39 cellular contexts compared by ENCODE assay signal in genomic region chr11:78027759-78028158, GRCh38. TPM values are rescaled to one million over a fixed set of nuclear protein-coding genes. Genes with fewer than 3 reads are reported as not detected.
"Had no signal": no experiment of that assay in that cellular context is flagged by ENCODE, and none has a peak within 500 bp of the region (broad histone marks: within the 10 kb centered on the region; RNA-seq: fewer than 3 reads in every experiment).

No MANE protein-coding gene starts in this region.

- H3K9me3 Mint-ChIP-seq: activated CD4-positive, alpha-beta T cell treated with anti-CD3 and anti-CD28 coated beads, Interleukin-2, amount 10 ng/mL, durations not matched to agents 24 days and 14 days; activated naive CD4-positive, alpha-beta T cell treated with anti-CD3 and anti-CD28 coated beads for 36 hours; activated naive CD4-positive, alpha-beta T cell treated with anti-CD3 and anti-CD28 coated beads, Interleukin-2, amount 50 U/mL, for 24 hours; activated naive CD8-positive, alpha-beta T cell treated with anti-CD3 and anti-CD28 coated beads for 36 hours; activated naive CD8-positive, alpha-beta T cell treated with anti-CD3 and anti-CD28 coated beads, Interleukin-2, amount 50 U/mL, for 24 hours; activated T-helper 1 cell treated with anti-CD3 and anti-CD28 coated beads, Interleukin-12 subunit alpha, Interleukin-12 subunit beta, Interleukin-2, Interleukin-4 antibody, amounts not matched to agents 30 ng/mL and 10 ng/mL and 1 ng/mL, durations not matched to agents 14 hours and 24 hours and 36 hours; activated T-helper 2 cell treated with anti-CD3 and anti-CD28 coated beads, Interferon-gamma antibody, Interleukin-2, Interleukin-4, amounts not matched to agents 10 μg/mL and 5 μg/mL and 100 μg/mL, durations not matched to agents 14 hours and 24 hours and 36 hours had no signal

- H3K4me1 Mint-ChIP-seq: activated CD4-positive, alpha-beta T cell treated with anti-CD3 and anti-CD28 coated beads for 36 hours; activated naive CD8-positive, alpha-beta T cell treated with anti-CD3 and anti-CD28 coated beads for 36 hours had no signal

- H3K36me3 Mint-ChIP-seq: activated CD4-positive, alpha-beta memory T cell treated with anti-CD3 and anti-CD28 coated beads for 36 hours; activated naive CD4-positive, alpha-beta T cell treated with anti-CD3 and anti-CD28 coated beads, Interleukin-2, amount 50 U/mL, for 24 hours; activated naive CD8-positive, alpha-beta T cell treated with anti-CD3 and anti-CD28 coated beads for 36 hours had no signal

- H3K36me3 ChIP-seq: adrenal gland, breast epithelium, cardiac muscle cell, colonic mucosa, esophagus squamous epithelium, gastroesophageal sphincter had no signal

- H3K27ac ChIP-seq: adrenal gland, body of pancreas, breast epithelium, cardiac muscle cell, colonic mucosa, epithelial cell of prostate, esophagus squamous epithelium, gastroesophageal sphincter had no signal

- H3K9me3 ChIP-seq: adrenal gland, body of pancreas, breast epithelium, colonic mucosa, esophagus squamous epithelium, gastroesophageal sphincter had no signal

- FAIRE-seq: endometrium, endothelial cell of umbilical vein had no signal

- H3K27ac Mint-ChIP-seq: activated CD4-positive, alpha-beta memory T cell treated with anti-CD3 and anti-CD28 coated beads for 36 hours; activated CD4-positive, alpha-beta T cell treated with anti-CD3 and anti-CD28 coated beads for 36 hours; activated CD4-positive, alpha-beta T cell treated with anti-CD3 and anti-CD28 coated beads, Interleukin-2, amount 10 ng/mL, durations not matched to agents 24 days and 14 days; activated CD8-positive, alpha-beta memory T cell treated with anti-CD3 and anti-CD28 coated beads, Interleukin-2, amount 10 ng/mL, durations not matched to agents 7 days and 5 days; activated CD8-positive, alpha-beta T cell treated with anti-CD3 and anti-CD28 coated beads, Interleukin-2, amount 10 ng/mL, durations not matched to agents 7 days and 5 days; activated naive CD4-positive, alpha-beta T cell treated with anti-CD3 and anti-CD28 coated beads for 36 hours; activated naive CD4-positive, alpha-beta T cell treated with anti-CD3 and anti-CD28 coated beads, Interleukin-2, amount 50 U/mL, for 24 hours; activated naive CD8-positive, alpha-beta T cell treated with anti-CD3 and anti-CD28 coated beads for 36 hours; activated naive CD8-positive, alpha-beta T cell treated with anti-CD3 and anti-CD28 coated beads, Interleukin-2, amount 50 U/mL, for 24 hours; activated T-helper 1 cell treated with anti-CD3 and anti-CD28 coated beads, Interleukin-12 subunit alpha, Interleukin-12 subunit beta, Interleukin-2, Interleukin-4 antibody, amounts not matched to agents 30 ng/mL and 10 ng/mL and 1 ng/mL, durations not matched to agents 14 hours and 24 hours and 36 hours; activated T-helper 2 cell treated with anti-CD3 and anti-CD28 coated beads, Interferon-gamma antibody, Interleukin-2, Interleukin-4, amounts not matched to agents 10 μg/mL and 5 μg/mL and 100 μg/mL, durations not matched to agents 14 hours and 24 hours and 36 hours had no signal

- H3K4me3 Mint-ChIP-seq: activated CD4-positive, alpha-beta memory T cell treated with anti-CD3 and anti-CD28 coated beads for 36 hours; activated CD4-positive, alpha-beta T cell treated with anti-CD3 and anti-CD28 coated beads for 36 hours; activated CD4-positive, alpha-beta T cell treated with anti-CD3 and anti-CD28 coated beads, Interleukin-2, amount 10 ng/mL, durations not matched to agents 24 days and 14 days; activated CD8-positive, alpha-beta memory T cell treated with anti-CD3 and anti-CD28 coated beads, Interleukin-2, amount 10 ng/mL, durations not matched to agents 7 days and 5 days; activated CD8-positive, alpha-beta T cell treated with anti-CD3 and anti-CD28 coated beads, Interleukin-2, amount 10 ng/mL, durations not matched to agents 7 days and 5 days; activated naive CD4-positive, alpha-beta T cell treated with anti-CD3 and anti-CD28 coated beads for 36 hours; activated naive CD4-positive, alpha-beta T cell treated with anti-CD3 and anti-CD28 coated beads, Interleukin-2, amount 50 U/mL, for 24 hours; activated naive CD8-positive, alpha-beta T cell treated with anti-CD3 and anti-CD28 coated beads for 36 hours; activated naive CD8-positive, alpha-beta T cell treated with anti-CD3 and anti-CD28 coated beads, Interleukin-2, amount 50 U/mL, for 24 hours; activated T-helper 1 cell treated with anti-CD3 and anti-CD28 coated beads, Interleukin-12 subunit alpha, Interleukin-12 subunit beta, Interleukin-2, Interleukin-4 antibody, amounts not matched to agents 30 ng/mL and 10 ng/mL and 1 ng/mL, durations not matched to agents 14 hours and 24 hours and 36 hours had no signal

- DNase-seq: activated CD4-positive, alpha-beta memory T cell treated with anti-CD3 and anti-CD28 coated beads for 36 hours; activated CD4-positive, alpha-beta T cell treated with anti-CD3 and anti-CD28 coated beads for 36 hours; activated CD4-positive, alpha-beta T cell treated with anti-CD3 and anti-CD28 coated beads, Interleukin-2, amount 10 ng/mL, durations not matched to agents 24 days and 14 days; activated CD4-positive, CD25-positive, alpha-beta regulatory T cell; activated CD4-positive, CD25-positive, alpha-beta regulatory T cell treated with anti-CD3 and anti-CD28 coated beads, Interleukin-2, amount 50 U/mL, for 72 hours; activated CD8-positive, alpha-beta memory T cell treated with anti-CD3 and anti-CD28 coated beads, Interleukin-2, amount 10 ng/mL, durations not matched to agents 7 days and 5 days; activated CD8-positive, alpha-beta memory T cell treated with anti-CD3 and anti-CD28 coated beads, Interleukin-2, amount 50 U/mL, for 4 hours; activated CD8-positive, alpha-beta T cell treated with anti-CD3 and anti-CD28 coated beads, Interleukin-2, amount 10 ng/mL, durations not matched to agents 7 days and 5 days; activated effector memory CD4-positive, alpha-beta T cell treated with anti-CD3 and anti-CD28 coated beads, Interleukin-2, amount 50 U/mL, for 16 hours; activated naive CD4-positive, alpha-beta T cell treated with anti-CD3 and anti-CD28 coated beads for 36 hours; activated naive CD8-positive, alpha-beta T cell treated with anti-CD3 and anti-CD28 coated beads for 36 hours; activated naive CD8-positive, alpha-beta T cell treated with anti-CD3 and anti-CD28 coated beads, Interleukin-2, amount 50 U/mL, for 24 hours; activated T-cell treated with anti-CD3 and anti-CD28 coated beads, Interleukin-2, amount 50 U/mL, for 1 hour; activated T-cell treated with anti-CD3 and anti-CD28 coated beads, Interleukin-2, amount 50 U/mL, for 48 hours; adrenal gland; amygdala; aorta; central memory CD4-positive, alpha-beta T cell; cerebellar nuclear complex; colonic mucosa; effector CD8-positive, alpha-beta T cell; esophagus squamous epithelium; foreskin melanocyte; T-helper 2 cell had no signal

- H3K4me3 ChIP-seq: adrenal gland, body of pancreas, breast epithelium, cardiac muscle cell, colonic mucosa, esophagus squamous epithelium, gastroesophageal sphincter had no signal

- H3K27me3 ChIP-seq: adrenal gland, body of pancreas, breast epithelium, cardiac muscle cell, colonic mucosa, esophagus squamous epithelium, gastroesophageal sphincter had no signal

- ATAC-seq: activated CD4-positive, alpha-beta T cell treated with anti-CD3 and anti-CD28 coated beads for 36 hours; activated CD8-positive, alpha-beta memory T cell treated with anti-CD3 and anti-CD28 coated beads, Interleukin-2, amount 10 ng/mL, durations not matched to agents 7 days and 5 days; activated CD8-positive, alpha-beta T cell treated with anti-CD3 and anti-CD28 coated beads, Interleukin-2, amount 10 ng/mL, durations not matched to agents 7 days and 5 days; activated naive CD8-positive, alpha-beta T cell treated with anti-CD3 and anti-CD28 coated beads, Interleukin-2, amount 50 U/mL, for 24 hours; body of pancreas; gastroesophageal sphincter had no signal

RNA-seq across cellular contexts. Expression of gene THRSP, which starts 35.9 kb away (rescaled TPM):
- total RNA-seq: activated CD4-positive, alpha-beta memory T cell treated with anti-CD3 and anti-CD28 coated beads for 36 hours; activated CD4-positive, alpha-beta T cell treated with anti-CD3 and anti-CD28 coated beads for 36 hours; activated CD4-positive, alpha-beta T cell treated with anti-CD3 and anti-CD28 coated beads, Interleukin-2, amount 10 ng/mL, durations not matched to agents 24 days and 14 days; activated CD8-positive, alpha-beta memory T cell treated with anti-CD3 and anti-CD28 coated beads for 36 hours; activated CD8-positive, alpha-beta memory T cell treated with anti-CD3 and anti-CD28 coated beads, Interleukin-2, amount 10 ng/mL, durations not matched to agents 7 days and 5 days; activated CD8-positive, alpha-beta T cell treated with anti-CD3 and anti-CD28 coated beads, Interleukin-2, amount 10 ng/mL, durations not matched to agents 7 days and 5 days; activated naive CD4-positive, alpha-beta T cell treated with anti-CD3 and anti-CD28 coated beads for 36 hours; activated naive CD8-positive, alpha-beta T cell treated with anti-CD3 and anti-CD28 coated beads for 36 hours; activated T-helper 1 cell treated with anti-CD3 and anti-CD28 coated beads, Interleukin-12 subunit alpha, Interleukin-12 subunit beta, Interleukin-2, Interleukin-4 antibody, amounts not matched to agents 30 ng/mL and 10 ng/mL and 1 ng/mL, durations not matched to agents 14 hours and 24 hours and 36 hours; activated T-helper 2 cell treated with anti-CD3 and anti-CD28 coated beads, Interferon-gamma antibody, Interleukin-2, Interleukin-4, amounts not matched to agents 10 μg/mL and 5 μg/mL and 100 μg/mL, durations not matched to agents 14 hours and 24 hours and 36 hours; cardiac muscle cell; dermis microvascular lymphatic vessel endothelial cell; endothelial cell of umbilical vein; esophagus squamous epithelium; fibroblast of villous mesenchyme; glomerular endothelial cell; T-helper 1 cell treated with Interleukin-12 subunit alpha and Interleukin-12 subunit beta and Interleukin-4 antibody, amounts not matched to agents 30 ng/mL and 1 ng/mL, for 36 hours had no signal
- polyA plus RNA-seq: cardiac muscle cell, endothelial cell of umbilical vein had no signal
